ENCODE assay signal across 8 cellular contexts in the genomic region with DNA sequence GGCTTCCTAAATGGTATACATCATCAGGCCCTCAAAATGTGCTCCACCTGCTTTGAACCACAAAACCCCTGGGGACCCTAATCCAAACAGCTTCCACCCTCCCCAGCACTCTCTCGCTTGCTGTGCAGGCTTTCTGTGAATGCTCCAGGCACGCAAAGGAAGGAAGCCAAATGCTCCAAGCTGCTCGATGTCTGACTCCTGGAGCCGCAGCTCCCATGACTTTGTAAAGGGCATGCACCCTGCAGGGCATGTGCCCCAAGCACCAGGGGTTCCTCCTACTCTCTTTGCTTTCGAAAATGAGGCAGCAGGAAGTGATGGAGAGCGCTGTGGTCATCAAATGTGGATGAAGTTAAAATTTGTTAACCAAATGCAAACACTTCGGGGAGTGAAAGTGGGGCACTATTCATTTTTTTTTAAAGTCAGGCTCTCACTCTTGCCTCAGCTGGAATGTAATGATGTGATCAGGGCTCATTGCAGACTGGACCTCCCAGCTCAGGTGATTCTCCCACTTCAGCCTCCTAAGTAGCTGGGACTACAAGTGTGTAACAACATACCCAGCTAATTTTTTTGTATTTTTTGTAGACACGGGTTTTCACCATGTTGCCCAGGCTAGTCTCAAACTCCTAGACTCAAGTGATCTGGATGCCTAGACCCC.
DNase-seq lines count a peak whose midpoint lies in the region; ATAC-seq and TF ChIP-seq lines count a peak whose summit lies in the region.
"Not testable (repeated sequence)": the region's sequence is repeated elsewhere in the genome, so short reads cannot be mapped to it uniquely, and the experiment has no call there.

No MANE protein-coding gene starts in this region.

- H3K27me3 Mint-ChIP-seq in activated T-helper 17 cell treated with anti-CD3 and anti-CD28 coated beads, Interleukin-2, amount 50 U/mL, for 72 hours; glutamatergic neuron (ENCODE audit: unreplicated experiment): not testable (repeated sequence)
- H3K27me3 Mint-ChIP-seq in stimulated activated naive CD8-positive, alpha-beta T cell treated with anti-CD3 and anti-CD28 coated beads, Interleukin-15, amount 100 ng/mL, for 72 hours = peaks cover 16% of the 10 kb centered on the region

- H3K27ac ChIP-seq in IMR-90 (ENCODE audit: insufficient read depth, low read length) = not testable (repeated sequence)

- intact Hi-C loops in IMR-90 (cut with micrococcal nuclease) = not testable (repeated sequence)

- not testable (repeated sequence) for H3K4ac ChIP-seq in IMR-90 (ENCODE audit: low read depth, low read length)

- H4K91ac ChIP-seq in IMR-90 (ENCODE audit: insufficient read depth, low read depth, low read length) = not testable (repeated sequence)

- H3K36me3 Mint-ChIP-seq in activated T-helper 17 cell treated with anti-CD3 and anti-CD28 coated beads, Interleukin-2, amount 50 U/mL, for 72 hours (ENCODE audit: low read depth); glutamatergic neuron (ENCODE audit: unreplicated experiment): not testable (repeated sequence)

- CTCF ChIA-PET in IMR-90 (lab: Yijun Ruan, JAX) = not testable (repeated sequence)

- 27% methylated on average over 3 of the region's 8 CpGs; no CpG with 5 or more reads in 1 of the 2 experiments for WGBS in IMR-90 (ENCODE audit: extremely low coverage in 2 of 2, insufficient read length in 1 of 2), 2 experiments

- H3K9me3 Mint-ChIP-seq in activated T-helper 17 cell treated with anti-CD3 and anti-CD28 coated beads, Interleukin-2, amount 50 U/mL, for 72 hours; glutamatergic neuron (ENCODE audit: unreplicated experiment); stimulated activated naive CD8-positive, alpha-beta T cell treated with anti-CD3 and anti-CD28 coated beads, Interleukin-15, amount 100 ng/mL, for 72 hours: not testable (repeated sequence)

- 0 out of 2 replicates have a peak overlapping the region, but pooled peaks have one; percentile 7 for H3K4me3 ChIP-seq in IMR-90 (ENCODE audit: insufficient read depth, low read depth, low read length)

- not testable (repeated sequence) for H3K27ac Mint-ChIP-seq in activated T-helper 17 cell treated with anti-CD3 and anti-CD28 coated beads, Interleukin-2, amount 50 U/mL, for 72 hours
- peak overlapping the region; percentile 67 for H3K27ac Mint-ChIP-seq in glutamatergic neuron (ENCODE audit: unreplicated experiment)
- peak overlapping the region in 1 of 2 donors; percentile 82 for H3K27ac Mint-ChIP-seq in stimulated activated naive CD8-positive, alpha-beta T cell treated with anti-CD3 and anti-CD28 coated beads, Interleukin-15, amount 100 ng/mL, for 72 hours

- H2AK9ac ChIP-seq in IMR-90 (replicated peaks; ENCODE audit: low read depth, low read length, poor library complexity) = not testable (repeated sequence)

- not testable (repeated sequence) for H3K56ac ChIP-seq in IMR-90 (ENCODE audit: extremely low read depth, insufficient read depth, low read length)

- not testable (repeated sequence) for H2BK5ac ChIP-seq in IMR-90 (ENCODE audit: low read depth, low read length, poor library complexity, severe bottlenecking)

- not testable (repeated sequence) for H2AK5ac ChIP-seq in IMR-90 (ENCODE audit: low read depth, low read length)

- H2BK20ac ChIP-seq in IMR-90 (ENCODE audit: low read depth, low read length) = not testable (repeated sequence)

- H3K36me3 ChIP-seq in IMR-90 (ENCODE audit: control insufficient read depth, insufficient read depth, low read length) = not testable (repeated sequence)

- not testable (repeated sequence) for H2BK120ac ChIP-seq in IMR-90 (ENCODE audit: low read depth, low read length)

- not testable (repeated sequence) for H3K23ac ChIP-seq in IMR-90 (ENCODE audit: low read depth, low read length)

- not testable (repeated sequence) for H4K20me1 ChIP-seq in IMR-90 (ENCODE audit: insufficient read depth, low read length)

- H2AFZ ChIP-seq in IMR-90 (replicated peaks; ENCODE audit: low read length, poor library complexity) = not testable (repeated sequence)

- H3K4me1 ChIP-seq in IMR-90 (ENCODE audit: control insufficient read depth, insufficient read depth, low read length) = not testable (repeated sequence)

- H3K18ac ChIP-seq in IMR-90 (ENCODE audit: low read depth, low read length) = not testable (repeated sequence)

- not testable (repeated sequence) for H3K79me1 ChIP-seq in IMR-90 (ENCODE audit: low read depth in 1 of 2, low read length in 2 of 2)

- not testable (repeated sequence) for TF ChIP-seq CTCF in IMR-90 (conservative IDR thresholded peaks at IDR 0.05; ENCODE audit: low read depth, low read length); glutamatergic neuron (IDR thresholded peaks at IDR 0.05; ENCODE audit: partially characterized antibody, unreplicated experiment)

- H3K4me2 ChIP-seq in IMR-90 (ENCODE audit: low read depth, low read length) = peak overlapping the region; percentile 67

- dilution Hi-C loops in IMR-90 (cut with HindIII; ENCODE audit: low sequenced_read_pairs, unreplicated experiment) = not testable (repeated sequence)

- not testable (repeated sequence) for H3K9me3 ChIP-seq in IMR-90 (ENCODE audit: control insufficient read depth, insufficient read depth, low read length)

- H3K9me1 ChIP-seq in IMR-90 (ENCODE audit: insufficient read depth, low read length) = not testable (repeated sequence)

- not testable (repeated sequence) for H3K14ac ChIP-seq in IMR-90 (replicated peaks; ENCODE audit: low read depth, low read length)

- TF ChIP-seq RAD21 in IMR-90 (IDR thresholded peaks at IDR 0.05; ENCODE audit: low read length) = not testable (repeated sequence)

- not testable (repeated sequence) for H3K4me1 Mint-ChIP-seq in activated T-helper 17 cell treated with anti-CD3 and anti-CD28 coated beads, Interleukin-2, amount 50 U/mL, for 72 hours; stimulated activated naive CD8-positive, alpha-beta T cell treated with anti-CD3 and anti-CD28 coated beads, Interleukin-15, amount 100 ng/mL, for 72 hours
- peaks cover 14% of the 10 kb centered on the region for H3K4me1 Mint-ChIP-seq in glutamatergic neuron (ENCODE audit: low read depth, unreplicated experiment)

- not testable (repeated sequence) for H4K8ac ChIP-seq in IMR-90 (ENCODE audit: low read depth in 2 of 2, low read length in 2 of 2)

- peak; percentile 16 for DNase-seq in GM04504 (ENCODE audit: low read depth)
- DNase-seq in IMR-90 = peak; percentile 22
- DNase-seq in NCI-H748 (lab: John Stamatoyannopoulos, UW; ENCODE audit: unreplicated experiment) = peak; percentile 54
- peak; percentile 58 for DNase-seq in glutamatergic neuron
- peak in 1 of 2 donors; percentile 14 for DNase-seq in stimulated activated naive CD8-positive, alpha-beta T cell treated with anti-CD3 and anti-CD28 coated beads, Interleukin-15, amount 100 ng/mL, for 72 hours

- not testable (repeated sequence) for H2BK15ac ChIP-seq in IMR-90 (ENCODE audit: low read depth, low read length)

- not testable (repeated sequence) for H3K4me3 Mint-ChIP-seq in activated T-helper 17 cell treated with anti-CD3 and anti-CD28 coated beads, Interleukin-2, amount 50 U/mL, for 72 hours
- H3K4me3 Mint-ChIP-seq in glutamatergic neuron (ENCODE audit: unreplicated experiment) = peak overlapping the region; percentile 43
- peak overlapping the region in 1 of 2 donors; percentile 59 for H3K4me3 Mint-ChIP-seq in stimulated activated naive CD8-positive, alpha-beta T cell treated with anti-CD3 and anti-CD28 coated beads, Interleukin-15, amount 100 ng/mL, for 72 hours

- in situ Hi-C loops in IMR-90 (cut with MboI; ENCODE audit: low sequenced_read_pairs) = not testable (repeated sequence)

- not testable (repeated sequence) for H3K27me3 ChIP-seq in IMR-90 (ENCODE audit: control insufficient read depth, insufficient read depth, low read length)

- H3K9ac ChIP-seq in IMR-90 (ENCODE audit: low read depth, low read length) = not testable (repeated sequence)

- not testable (repeated sequence) for H4K5ac ChIP-seq in IMR-90 (ENCODE audit: low read depth, low read length)

- POLR2A ChIA-PET in IMR-90 (lab: Charles Lee; ENCODE audit: unreplicated experiment) = not testable (repeated sequence)

- ATAC-seq in GM19455 (IDR thresholded peaks at IDR 0.05; ENCODE audit: unreplicated experiment) = peak; percentile 91
- ATAC-seq in HG02852 (IDR thresholded peaks at IDR 0.05; ENCODE audit: unreplicated experiment) = peak; percentile 90
- peak; percentile 87 for ATAC-seq in IMR-90 (ENCODE audit: low read depth)
- ATAC-seq in activated T-helper 17 cell treated with anti-CD3 and anti-CD28 coated beads, Interleukin-2, amount 50 U/mL, for 72 hours (replicated peaks) = peak; percentile 65
- peak; percentile 76 for ATAC-seq in stimulated activated naive CD8-positive, alpha-beta T cell treated with anti-CD3 and anti-CD28 coated beads, Interleukin-15, amount 100 ng/mL, for 72 hours

- TF ChIP-seq POLR2A in IMR-90 (IDR thresholded peaks at IDR 0.05; ENCODE audit: low read depth, low read length) = not testable (repeated sequence)

- BruUV-seq in IMR-90 (replicated peaks; lab: Mats Ljungman, UMichigan) = not testable (repeated sequence)
